In genomic region chr5:88732181-88732633, GRCh38 we compare ENCODE assay signal across 8 cellular contexts.
DNase-seq lines count a peak whose midpoint lies in the region; ATAC-seq, FAIRE-seq and TF ChIP-seq lines count a peak whose summit lies in the region.

No MANE protein-coding gene starts in this region.

- H3K4me1 ChIP-seq in kidney (ENCODE audit: control insufficient read depth in 1 of 2, insufficient read depth in 1 of 2, low read depth in 1 of 2, low read length in 2 of 2): peaks cover 0 to 2% of the 10 kb centered on the region in 2 donors

- H3K9me3 ChIP-seq in kidney (ENCODE audit: control insufficient read depth in 1 of 2, low read length in 2 of 2): no peaks in the 10 kb centered on the region

- peaks cover 4% of the 10 kb centered on the region for H3K27me3 Mint-ChIP-seq in activated T-cell treated with anti-CD3 and anti-CD28 coated beads, Interleukin-2, amount 50 U/mL, for 4 hours (ENCODE audit: low read depth)

- H3K27ac ChIP-seq in kidney (ENCODE audit: low read depth in 2 of 2, low read length in 2 of 2): peak overlapping the region; percentile 32 to 61

- FAIRE-seq in kidney (lab: Jason Lieb, UNC): no peak

- DNase-seq in SIG-M5 (lab: John Stamatoyannopoulos, UW) (peak; percentile 75), kidney (peak; percentile 71), GM13977 (ENCODE audit: low spot score) (no peak), 8988T (no peak)
- DNase-seq in stimulated activated CD8-positive, alpha-beta memory T cell treated with anti-CD3 and anti-CD28 coated beads, Interleukin-4, amount 100 ng/mL, for 48 hours: no peak
- no peak for DNase-seq in activated T-cell treated with anti-CD3 and anti-CD28 coated beads, Interleukin-2, amount 50 U/mL, for 4 hours

- no peak overlapping the region for H3K9ac ChIP-seq in kidney (ENCODE audit: low read length in 2 of 2)

- TF ChIP-seq CTCF in kidney (IDR thresholded peaks at IDR 0.05; ENCODE audit: borderline replicate concordance, extremely low read depth, insufficient read depth) (no peak), GM13977 (IDR thresholded peaks at IDR 0.05; ENCODE audit: extremely low read depth, insufficient read depth, missing control alignments) (no peak)

- peak; percentile 63 for ATAC-seq in GM18909 (IDR thresholded peaks at IDR 0.05; ENCODE audit: poor library complexity, unreplicated experiment)
- ATAC-seq in HG02973 (IDR thresholded peaks at IDR 0.05; ENCODE audit: unreplicated experiment): peak; percentile 48
- no peak for ATAC-seq in activated T-cell treated with anti-CD3 and anti-CD28 coated beads, Interleukin-2, amount 50 U/mL, for 4 hours

- peaks cover 6% of the 10 kb centered on the region for H3K4me1 Mint-ChIP-seq in activated T-cell treated with anti-CD3 and anti-CD28 coated beads, Interleukin-2, amount 50 U/mL, for 4 hours (ENCODE audit: low read depth)

- in situ Hi-C loops in GM13977 (cut with MboI; ENCODE audit: low pct_unique_long_range_greater_than_20kb, low sequenced_read_pairs, unreplicated experiment): loop anchor here (10.0 to 25.0 kb wide), 2 partner anchors 93 to 555 kb away; no protein-coding TSS in a partner anchor

- no peaks in the 10 kb centered on the region for H3K9me3 Mint-ChIP-seq in activated T-cell treated with anti-CD3 and anti-CD28 coated beads, Interleukin-2, amount 50 U/mL, for 4 hours

- no peak overlapping the region for H3K4me3 Mint-ChIP-seq in activated T-cell treated with anti-CD3 and anti-CD28 coated beads, Interleukin-2, amount 50 U/mL, for 4 hours

- H3K36me3 ChIP-seq in kidney (ENCODE audit: control insufficient read depth in 1 of 2, insufficient read depth in 2 of 2, low read length in 2 of 2): peaks cover 0 to 1% of the 10 kb centered on the region in 2 donors

- no peaks in the 10 kb centered on the region for H3K36me3 Mint-ChIP-seq in activated T-cell treated with anti-CD3 and anti-CD28 coated beads, Interleukin-2, amount 50 U/mL, for 4 hours (ENCODE audit: insufficient read depth)

- no peak overlapping the region for H3K4me3 ChIP-seq in kidney (ENCODE audit: low read length in 2 of 2)

- intact Hi-C loops in kidney (cut with DNase I): no loop called here

Comparison
In these comparisons a context has a peak if more than half of its experiments do, and no peak if none do; other contexts are left out.
1. ATAC-seq: peak in GM18909 (single experiment) and HG02973 (single experiment); none in activated T-cell treated with anti-CD3 and anti-CD28 coated beads, Interleukin-2, amount 50 U/mL, for 4 hours (0 of 2).
2. DNase-seq: peak in SIG-M5 (single experiment) and kidney (single experiment); none in stimulated activated CD8-positive, alpha-beta memory T cell treated with anti-CD3 and anti-CD28 coated beads, Interleukin-4, amount 100 ng/mL, for 48 hours (single experiment), activated T-cell treated with anti-CD3 and anti-CD28 coated beads, Interleukin-2, amount 50 U/mL, for 4 hours (single experiment), GM13977 (single experiment) and 8988T (single experiment).